ENCODE assay signal across 10 cellular contexts in the genomic region with DNA sequence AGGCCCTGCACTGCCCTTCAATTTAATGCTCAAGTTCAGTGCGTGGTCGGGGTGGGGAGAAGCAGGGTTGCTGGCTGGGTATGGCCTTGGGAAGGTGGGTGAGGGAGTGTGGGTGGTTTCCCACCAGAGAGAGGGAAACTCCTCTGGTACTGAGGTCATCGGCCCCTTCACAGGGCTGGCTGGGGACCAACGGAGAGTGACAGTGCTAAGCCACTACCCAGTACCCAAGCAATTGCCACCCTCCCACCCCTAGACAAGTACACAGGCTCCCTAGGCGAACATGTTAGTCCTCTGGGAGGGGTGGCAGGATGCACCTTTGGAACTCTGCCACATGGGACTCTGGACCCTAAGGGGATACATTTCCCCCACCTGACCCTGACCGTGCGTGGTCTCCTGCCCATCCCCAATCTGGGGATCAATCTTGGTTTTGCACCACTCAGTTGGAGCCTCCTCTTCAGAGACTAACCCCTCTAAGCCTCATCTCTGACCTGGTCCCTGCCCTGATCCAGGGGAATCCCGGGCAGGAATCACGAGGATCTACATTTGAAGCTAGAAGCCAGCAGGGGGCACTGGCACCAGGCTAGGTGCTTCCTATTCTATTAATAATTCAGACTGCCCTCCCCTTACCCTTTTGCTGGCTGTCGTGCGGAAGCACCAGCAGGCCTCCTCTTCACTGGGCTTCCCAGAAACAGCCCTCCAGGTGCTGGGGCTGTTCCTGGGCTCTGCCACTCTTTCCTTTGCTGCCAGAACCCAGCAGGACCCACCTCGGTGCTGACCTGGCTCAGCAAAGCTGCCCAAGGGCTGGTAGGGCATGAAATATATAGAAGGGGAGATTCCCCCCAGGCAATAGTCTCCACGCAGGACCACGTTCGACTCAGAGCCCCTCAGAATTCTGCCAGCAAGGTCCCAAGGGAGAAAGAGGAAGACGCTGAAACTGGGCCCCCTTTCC.
DNase-seq lines count a peak whose midpoint lies in the region; ATAC-seq and TF ChIP-seq lines count a peak whose summit lies in the region.
"Had no signal": no experiment of that assay in that cellular context is flagged by ENCODE, and none has a peak within 500 bp of the region (broad histone marks: within the 10 kb centered on the region; RNA-seq: fewer than 3 reads in every experiment).

No MANE protein-coding gene starts in this region.

- H3K9me2 ChIP-seq in GM23248 (ENCODE audit: insufficient read depth), result no peaks in the 10 kb centered on the region

- H3K27me3 Mint-ChIP-seq in activated T-cell treated with anti-CD3 and anti-CD28 coated beads, Interleukin-2, amount 50 U/mL, for 4 hours (ENCODE audit: low read depth), result no peaks in the 10 kb centered on the region

- ATAC-seq in RWPE2 (ENCODE audit: low read depth), result no peak
- no peak for ATAC-seq in activated T-cell treated with anti-CD3 and anti-CD28 coated beads, Interleukin-2, amount 50 U/mL, for 4 hours

- no peak for TF ChIP-seq POLR2A in lower leg skin (IDR thresholded peaks at IDR 0.05)

- H3K36me3 Mint-ChIP-seq in activated T-cell treated with anti-CD3 and anti-CD28 coated beads, Interleukin-2, amount 50 U/mL, for 4 hours (ENCODE audit: insufficient read depth), result no peaks in the 10 kb centered on the region

- intact Hi-C loops in lower leg skin (cut with DNase I; ENCODE audit: low total_unique reads), result no loop called here

- H3K4me1 Mint-ChIP-seq in activated T-cell treated with anti-CD3 and anti-CD28 coated beads, Interleukin-2, amount 50 U/mL, for 4 hours (ENCODE audit: low read depth), result no peaks in the 10 kb centered on the region

- H2AFZ ChIP-seq in GM23248, result no peak overlapping the region

- no peaks in the 10 kb centered on the region for H4K20me1 ChIP-seq in GM23248 (ENCODE audit: insufficient read depth)

- H3K4me3 Mint-ChIP-seq in activated T-cell treated with anti-CD3 and anti-CD28 coated beads, Interleukin-2, amount 50 U/mL, for 4 hours, result no peak overlapping the region
- H3K4me3 Mint-ChIP-seq: dendritic cell treated with granulocyte-macrophage colony-stimulating factor and Interleukin-4, amounts not matched to agents 40 ng/mL and 50 ng/mL, for 4 days had no signal

- no peak overlapping the region for H3K9ac ChIP-seq in GM23248

- H3K9me3 ChIP-seq in GM23248 (ENCODE audit: low read depth) (no peaks in the 10 kb centered on the region), RWPE2 (ENCODE audit: severe bottlenecking) (no peaks in the 10 kb centered on the region), right atrium auricular region (no peaks in the 10 kb centered on the region)

- no peaks in the 10 kb centered on the region for H3K36me3 ChIP-seq in GM23248 (ENCODE audit: low read depth)
- H3K36me3 ChIP-seq in RWPE2 (ENCODE audit: low read depth), result no peaks in the 10 kb centered on the region
- no peaks in the 10 kb centered on the region for H3K36me3 ChIP-seq in right atrium auricular region

- H3K27me3 ChIP-seq in GM23248 (replicated peaks; ENCODE audit: insufficient read depth) (no peaks in the 10 kb centered on the region), RWPE2 (ENCODE audit: insufficient read depth, poor library complexity, severe bottlenecking) (no peaks in the 10 kb centered on the region), right atrium auricular region (no peaks in the 10 kb centered on the region)

- peak; percentile 32 for TF ChIP-seq CTCF in RWPE2 (IDR thresholded peaks at IDR 0.05; ENCODE audit: poor library complexity, severe bottlenecking)
- peak; percentile 14 to 48 for TF ChIP-seq CTCF in right atrium auricular region (IDR thresholded peaks at IDR 0.05)
- TF ChIP-seq CTCF in lower leg skin (IDR thresholded peaks at IDR 0.05), result no peak

- H3K4me1 ChIP-seq in GM23248 (ENCODE audit: insufficient read depth) (no peaks in the 10 kb centered on the region), RWPE2 (ENCODE audit: insufficient read depth, poor library complexity, severe bottlenecking) (no peaks in the 10 kb centered on the region), right atrium auricular region (no peaks in the 10 kb centered on the region)

- 63 to 68% methylated on average over 16 of the region's 16 CpGs for WGBS in GM23248 (ENCODE audit: low coverage in 1 of 2, low lambda C conversion rate in 2 of 2, missing lambda C conversion rate in 2 of 2), 2 experiments
- WGBS in lower leg skin, 2 donors, result 68 to 70% methylated on average over 16 of the region's 16 CpGs

- DNase-seq in A172 (ENCODE audit: low spot score) (peak; percentile 67), GM23248 (peak; percentile 42), RWPE2 (ENCODE audit: low spot score) (no peak), right atrium auricular region (ENCODE audit: low spot score) (no peak), NCI-H187 (lab: John Stamatoyannopoulos, UW) (no peak), foreskin melanocyte (no peak), lower leg skin (ENCODE audit: low spot score in 2 of 2) (no peak)
- no peak for DNase-seq in activated T-cell treated with anti-CD3 and anti-CD28 coated beads, Interleukin-2, amount 50 U/mL, for 4 hours
- DNase-seq: NCI-H2107 had no signal

- H3K4me2 ChIP-seq in GM23248 (ENCODE audit: unreplicated experiment), result no peak overlapping the region

- no peaks in the 10 kb centered on the region for H3K9me3 Mint-ChIP-seq in activated T-cell treated with anti-CD3 and anti-CD28 coated beads, Interleukin-2, amount 50 U/mL, for 4 hours
- H3K9me3 Mint-ChIP-seq: dendritic cell treated with granulocyte-macrophage colony-stimulating factor and Interleukin-4, amounts not matched to agents 40 ng/mL and 50 ng/mL, for 4 days had no signal

- H3K27ac ChIP-seq in GM23248 (no peak overlapping the region), RWPE2 (ENCODE audit: poor library complexity, severe bottlenecking) (no peak overlapping the region), right atrium auricular region (no peak overlapping the region)

- in situ Hi-C loops in GM23248 (cut with MboI), result no loop called here

- H3K4me3 ChIP-seq in GM23248 (no peak overlapping the region), RWPE2 (ENCODE audit: severe bottlenecking) (no peak overlapping the region), right atrium auricular region (no peak overlapping the region), lower leg skin (ENCODE audit: low read depth, poor library complexity, severe bottlenecking) (no peak overlapping the region)

- no peaks in the 10 kb centered on the region for H3K79me2 ChIP-seq in GM23248 (ENCODE audit: insufficient read depth)

- H3F3A ChIP-seq in GM23248 (ENCODE audit: insufficient read depth), result no peaks in the 10 kb centered on the region

Comparison
In these comparisons a context has a peak if more than half of its experiments do, and no peak if none do; other contexts are left out.
1. DNase-seq: peak in A172 (single experiment) and GM23248 (single experiment); none in RWPE2 (single experiment), right atrium auricular region (single experiment), NCI-H187 (0 of 2), foreskin melanocyte (single experiment), activated T-cell treated with anti-CD3 and anti-CD28 coated beads, Interleukin-2, amount 50 U/mL, for 4 hours (single experiment) and lower leg skin (0 of 2).
2. CTCF ChIP-seq: peak in RWPE2 (single experiment) and right atrium auricular region (2 of 2); none in lower leg skin (0 of 3).